1 cellular context compared by ENCODE assay signal in genomic region chr19:49339364-49340068, GRCh38.
TF ChIP-seq lines count a peak whose summit lies in the region.

No MANE protein-coding gene starts in this region.

TF ChIP-seq in K562, 482 proteins besides CTCF, POLR2A, EP300 and RAD21 (continued from another document and continues in another):
- TF ChIP-seq ZNF277 (CRISPR knock-in tag; IDR thresholded peaks at IDR 0.05; ENCODE audit: borderline replicate concordance) (no peak), SLC30A9 (CRISPR knock-in tag; IDR thresholded peaks at IDR 0.05) (no peak), E2F4 (CRISPR knock-in tag; IDR thresholded peaks at IDR 0.05; ENCODE audit: low read depth) (no peak), ZFX (CRISPR knock-in tag; IDR thresholded peaks at IDR 0.05) (0 out of 2 replicates have a peak, but pooled peaks have one; percentile 16), MGA (IDR thresholded peaks at IDR 0.05) (peak; percentile 25; the same call in 1 of the 2 replicates), POLR3A (IDR thresholded peaks at IDR 0.05; ENCODE audit: borderline replicate concordance, extremely low read depth, insufficient read depth, insufficient read length) (no peak), ZC3H8 (IDR thresholded peaks at IDR 0.05) (no peak), HOMEZ (CRISPR knock-in tag; IDR thresholded peaks at IDR 0.05) (no peak), ZZZ3 (IDR thresholded peaks at IDR 0.05) (no peak), SNRNP70 (optimal IDR thresholded peaks at IDR 0.05; ENCODE audit: low read depth, low read length) (no peak), COPS2 (conservative IDR thresholded peaks at IDR 0.05) (no peak), KAT7 (CRISPR knock-in tag; IDR thresholded peaks at IDR 0.05; ENCODE audit: borderline replicate concordance) (no peak), MYNN (IDR thresholded peaks at IDR 0.05) (no peak), MYNN (CRISPR knock-in tag; IDR thresholded peaks at IDR 0.05) (no peak), BHLHE40 (IDR thresholded peaks at IDR 0.05; ENCODE audit: low read length) (peak; percentile 56; the same call in 1 of the 2 replicates), TFAP4 (CRISPR knock-in tag; IDR thresholded peaks at IDR 0.05; ENCODE audit: borderline replicate concordance) (no peak), ELF2 (CRISPR knock-in tag; IDR thresholded peaks at IDR 0.05) (no peak), ZNF512 (tag; IDR thresholded peaks at IDR 0.05) (no peak), ZNF354B (CRISPR knock-in tag; IDR thresholded peaks at IDR 0.05) (no peak), ZNF175 (CRISPR knock-in tag; IDR thresholded peaks at IDR 0.05; ENCODE audit: low read depth) (no peak), ARID3B (CRISPR knock-in tag; IDR thresholded peaks at IDR 0.05; ENCODE audit: borderline replicate concordance) (no peak), DMBX1 (CRISPR knock-in tag; IDR thresholded peaks at IDR 0.05; ENCODE audit: borderline replicate concordance) (no peak), MAFF (IDR thresholded peaks at IDR 0.05; ENCODE audit: low read length) (no peak), ZFPM2 (CRISPR knock-in tag; IDR thresholded peaks at IDR 0.05) (no peak), ZNF57 (CRISPR knock-in tag; IDR thresholded peaks at IDR 0.05) (no peak), L3MBTL2 (IDR thresholded peaks at IDR 0.05) (peak; percentile 61), ZNF785 (CRISPR knock-in tag; IDR thresholded peaks at IDR 0.05) (no peak), ZKSCAN8 (CRISPR knock-in tag; IDR thresholded peaks at IDR 0.05) (no peak), PYGO2 (tag; IDR thresholded peaks at IDR 0.05) (no peak), FOXO4 (CRISPR knock-in tag; IDR thresholded peaks at IDR 0.05) (no peak), RBFOX2 (IDR thresholded peaks at IDR 0.05; ENCODE audit: low read depth, low read length) (peak; percentile 68), IFI16 (CRISPR knock-in tag; IDR thresholded peaks at IDR 0.05) (no peak), RNF219 (CRISPR knock-in tag; IDR thresholded peaks at IDR 0.05) (no peak), XRCC5 (IDR thresholded peaks at IDR 0.05; ENCODE audit: low read depth, low read length) (0 out of 2 replicates have a peak, but pooled peaks have one; percentile 24), MTA3 (IDR thresholded peaks at IDR 0.05; ENCODE audit: borderline replicate concordance) (no peak)
